ENCODE assay signal across 13 cellular contexts in the genomic region with DNA sequence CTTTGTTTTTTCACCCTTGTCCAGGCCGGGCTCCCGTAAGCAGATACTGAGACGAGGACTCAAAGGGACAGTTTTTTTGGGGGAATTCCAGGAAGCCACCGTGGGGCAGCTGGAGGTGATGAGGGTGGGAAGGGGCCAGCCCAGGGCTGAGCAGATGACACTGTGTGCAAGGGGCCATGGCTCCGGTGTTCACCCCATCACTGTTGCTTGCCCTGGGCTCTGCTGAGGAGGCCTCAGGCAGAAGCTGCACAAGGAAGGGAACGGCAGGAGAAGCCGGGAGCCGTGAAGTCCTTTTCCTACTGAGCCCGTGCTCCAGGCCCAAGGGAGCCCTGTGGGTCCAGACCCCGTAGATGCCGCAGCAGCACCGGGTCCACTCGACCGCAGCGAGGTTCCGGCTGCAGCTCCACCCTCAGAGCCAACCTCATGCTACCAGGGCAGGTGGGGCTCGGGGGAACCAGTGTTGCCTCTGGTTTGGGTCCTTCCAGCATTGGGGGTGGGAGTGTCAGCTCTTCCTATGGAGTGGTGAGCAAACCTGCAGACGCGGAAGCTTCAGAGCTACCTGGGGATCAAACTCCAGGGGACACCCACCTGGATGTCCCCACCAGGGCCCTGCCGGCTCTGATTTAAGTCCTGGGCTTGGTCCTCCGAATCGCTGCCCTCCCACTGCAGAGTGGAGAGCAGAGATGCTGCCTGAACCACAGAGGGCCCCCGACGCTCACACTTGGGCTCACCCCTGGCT. TPM values are rescaled to one million over a fixed set of nuclear protein-coding genes. Genes with fewer than 3 reads are reported as not detected.
DNase-seq lines count a peak whose midpoint lies in the region; ATAC-seq and TF ChIP-seq lines count a peak whose summit lies in the region.
"Had no signal": no experiment of that assay in that cellular context is flagged by ENCODE, and none has a peak within 500 bp of the region (broad histone marks: within the 10 kb centered on the region; RNA-seq: fewer than 3 reads in every experiment).

No MANE protein-coding gene starts in this region.

- peaks cover 9% of the 10 kb centered on the region for H3K79me2 ChIP-seq in hepatocyte

- 0 out of 2 replicates have a peak overlapping the region, but pooled peaks have one; percentile 6 for H3K27ac ChIP-seq in SK-N-MC
- no peak overlapping the region for H3K27ac ChIP-seq in hepatocyte
- H3K27ac ChIP-seq in psoas muscle, result no peak overlapping the region

- no peak overlapping the region for H3K4me3 ChIP-seq in SK-N-MC
- no peak overlapping the region for H3K4me3 ChIP-seq in hepatocyte
- H3K4me3 ChIP-seq in psoas muscle, result no peak overlapping the region

- no peak overlapping the region for H3K9ac ChIP-seq in SK-N-MC (ENCODE audit: insufficient read length)

- H3K27me3 ChIP-seq in hepatocyte (no peaks in the 10 kb centered on the region), psoas muscle (ENCODE audit: insufficient read depth in 3 of 3, low read length in 2 of 3) (no peaks in the 10 kb centered on the region)

- intact Hi-C loops in psoas muscle (cut with DNase I), result no loop called here

- no peaks in the 10 kb centered on the region for H4K20me1 ChIP-seq in hepatocyte (ENCODE audit: insufficient read depth, poor library complexity, severe bottlenecking)

- no peak overlapping the region for H3K4me2 ChIP-seq in hepatocyte

- 94% methylated on average over 21 of the region's 24 CpGs for WGBS in hepatocyte (ENCODE audit: low lambda C conversion rate, missing lambda C conversion rate)
- WGBS in psoas muscle, 3 donors, result 90 to 91% (median 90%) methylated on average over 23 to 24 of the region's 24 CpGs

- DNase-seq in activated T-cell treated with anti-CD3 and anti-CD28 coated beads, Interleukin-2, amount 50 U/mL, for 4 hours, result peak; percentile 4
- no peak for DNase-seq in activated T-cell treated with anti-CD3 and anti-CD28 coated beads for 4 hours
- DNase-seq in SK-N-MC (ENCODE audit: low read depth, low spot score), result no peak
- DNase-seq in hepatocyte (ENCODE audit: low spot score), result peak; percentile 6
- peak; percentile 15 to 51 for DNase-seq in psoas muscle
- no peak for DNase-seq in DMS79 (lab: John Stamatoyannopoulos, UW)
- DNase-seq in SKM-1 (lab: John Stamatoyannopoulos, UW; ENCODE audit: unreplicated experiment), result no peak
- DNase-seq: activated CD8-positive, alpha-beta memory T cell treated with anti-CD3 and anti-CD28 coated beads for 24 hours; effector CD8-positive, alpha-beta T cell; foreskin melanocyte had no signal

- no peaks in the 10 kb centered on the region for H3K9me3 ChIP-seq in SK-N-MC (ENCODE audit: low read depth, low read length)
- no peaks in the 10 kb centered on the region for H3K9me3 ChIP-seq in hepatocyte (ENCODE audit: low read depth)
- no peaks in the 10 kb centered on the region for H3K9me3 ChIP-seq in psoas muscle

- H3K4me1 Mint-ChIP-seq in activated T-cell treated with anti-CD3 and anti-CD28 coated beads, Interleukin-2, amount 50 U/mL, for 4 hours (ENCODE audit: low read depth), result peaks cover 15% of the 10 kb centered on the region

- no peaks in the 10 kb centered on the region for H3K9me2 ChIP-seq in hepatocyte (replicated peaks; ENCODE audit: insufficient read depth)

- no peaks in the 10 kb centered on the region for H3K36me3 Mint-ChIP-seq in activated T-cell treated with anti-CD3 and anti-CD28 coated beads, Interleukin-2, amount 50 U/mL, for 4 hours (ENCODE audit: insufficient read depth)

- peak overlapping the region; percentile 84 for H3K4me3 Mint-ChIP-seq in activated T-cell treated with anti-CD3 and anti-CD28 coated beads, Interleukin-2, amount 50 U/mL, for 4 hours

- ATAC-seq in activated T-cell treated with anti-CD3 and anti-CD28 coated beads, Interleukin-2, amount 50 U/mL, for 4 hours, result no peak
- ATAC-seq in psoas muscle, result no peak
- ATAC-seq in HG03095 (IDR thresholded peaks at IDR 0.05; ENCODE audit: unreplicated experiment), result no peak

- H2AFZ ChIP-seq in hepatocyte, result no peak overlapping the region

- H3K36me3 ChIP-seq in SK-N-MC (ENCODE audit: insufficient read depth, low read length) (no peaks in the 10 kb centered on the region), hepatocyte (replicated peaks; ENCODE audit: insufficient read depth, low read depth) (no peaks in the 10 kb centered on the region), psoas muscle (ENCODE audit: insufficient read depth in 1 of 2, low read depth in 1 of 2) (no peaks in the 10 kb centered on the region)

- H3K9me3 Mint-ChIP-seq in activated T-cell treated with anti-CD3 and anti-CD28 coated beads, Interleukin-2, amount 50 U/mL, for 4 hours, result no peaks in the 10 kb centered on the region

- TF ChIP-seq CTCF in hepatocyte (IDR thresholded peaks at IDR 0.05; ENCODE audit: poor library complexity), result no peak
- no peak for TF ChIP-seq CTCF in psoas muscle (IDR thresholded peaks at IDR 0.05)

- H3K27me3 Mint-ChIP-seq in activated T-cell treated with anti-CD3 and anti-CD28 coated beads, Interleukin-2, amount 50 U/mL, for 4 hours (ENCODE audit: low read depth), result no peaks in the 10 kb centered on the region

- H3K4me1 ChIP-seq in hepatocyte (ENCODE audit: insufficient read depth) (peaks cover 16% of the 10 kb centered on the region), psoas muscle (peaks cover 47% of the 10 kb centered on the region)

RNA-seq across cellular contexts. Expression of gene CALML6, which starts 4.2 kb away (rescaled TPM):
- total RNA-seq in activated T-cell treated with anti-CD3 and anti-CD28 coated beads, Interleukin-2, amount 50 U/mL, for 4 hours, result under 1 TPM; 0.38 to 0.61 (median 0.51) TPM
- total RNA-seq in hepatocyte (0.53 TPM in 1 of 2 replicates, not detected in the other), psoas muscle (10 to 100 TPM in 2 of 4 donors, 1 to 10 TPM in 2; 4.2 to 54.5 (median 16.0) TPM)
- polyA plus RNA-seq in hepatocyte (0.33 and 1.3 TPM in 2 replicates), psoas muscle (10 to 100 TPM in 2 of 3 donors, 1 to 10 TPM in 1; 9.7 to 75.4 (median 49.8) TPM)

RNA-seq across cellular contexts. Expression of gene TMEM52, which starts 8.3 kb away (rescaled TPM):
- total RNA-seq in activated T-cell treated with anti-CD3 and anti-CD28 coated beads, Interleukin-2, amount 50 U/mL, for 4 hours, result 1 to 10 TPM; 2.4 to 3.5 (median 2.5) TPM
- total RNA-seq in hepatocyte, result 3.6 and 5.8 TPM in 2 replicates
- polyA plus RNA-seq in hepatocyte, result 5.3 and 5.8 TPM in 2 replicates
- 100 to 1,000 TPM in 1 of 4 donors, 10 to 100 TPM in 3; 37.2 to 107 (median 53.4) TPM for total RNA-seq in psoas muscle
- 100 to 1,000 TPM in 2 of 3 donors, 10 to 100 TPM in 1; 42.0 to 137 (median 114) TPM for polyA plus RNA-seq in psoas muscle
- total RNA-seq: aorta, urinary bladder had no signal

RNA-seq across cellular contexts. Expression of gene GNB1, which starts 19.9 kb away (rescaled TPM):
- total RNA-seq in activated T-cell treated with anti-CD3 and anti-CD28 coated beads, Interleukin-2, amount 50 U/mL, for 4 hours, result 100 to 1,000 TPM; 354 to 395 (median 387) TPM
- total RNA-seq in hepatocyte (134 and 155 TPM in 2 replicates), psoas muscle (10 to 100 TPM; 68.0 to 90.3 (median 75.9) TPM)
- polyA plus RNA-seq in hepatocyte (154 and 175 TPM in 2 replicates), psoas muscle (100 to 1,000 TPM in 1 of 3 donors, 10 to 100 TPM in 2; 32.3 to 100 (median 58.4) TPM)

Comparison
In these comparisons a context has a peak if more than half of its experiments do, and no peak if none do; other contexts are left out.
1. DNase-seq: peak in activated T-cell treated with anti-CD3 and anti-CD28 coated beads, Interleukin-2, amount 50 U/mL, for 4 hours (single experiment), hepatocyte (single experiment) and psoas muscle (2 of 2); none in activated T-cell treated with anti-CD3 and anti-CD28 coated beads for 4 hours (single experiment), SK-N-MC (single experiment), DMS79 (single experiment) and SKM-1 (single experiment).